10 cellular contexts compared by ENCODE assay signal in the genomic region with DNA sequence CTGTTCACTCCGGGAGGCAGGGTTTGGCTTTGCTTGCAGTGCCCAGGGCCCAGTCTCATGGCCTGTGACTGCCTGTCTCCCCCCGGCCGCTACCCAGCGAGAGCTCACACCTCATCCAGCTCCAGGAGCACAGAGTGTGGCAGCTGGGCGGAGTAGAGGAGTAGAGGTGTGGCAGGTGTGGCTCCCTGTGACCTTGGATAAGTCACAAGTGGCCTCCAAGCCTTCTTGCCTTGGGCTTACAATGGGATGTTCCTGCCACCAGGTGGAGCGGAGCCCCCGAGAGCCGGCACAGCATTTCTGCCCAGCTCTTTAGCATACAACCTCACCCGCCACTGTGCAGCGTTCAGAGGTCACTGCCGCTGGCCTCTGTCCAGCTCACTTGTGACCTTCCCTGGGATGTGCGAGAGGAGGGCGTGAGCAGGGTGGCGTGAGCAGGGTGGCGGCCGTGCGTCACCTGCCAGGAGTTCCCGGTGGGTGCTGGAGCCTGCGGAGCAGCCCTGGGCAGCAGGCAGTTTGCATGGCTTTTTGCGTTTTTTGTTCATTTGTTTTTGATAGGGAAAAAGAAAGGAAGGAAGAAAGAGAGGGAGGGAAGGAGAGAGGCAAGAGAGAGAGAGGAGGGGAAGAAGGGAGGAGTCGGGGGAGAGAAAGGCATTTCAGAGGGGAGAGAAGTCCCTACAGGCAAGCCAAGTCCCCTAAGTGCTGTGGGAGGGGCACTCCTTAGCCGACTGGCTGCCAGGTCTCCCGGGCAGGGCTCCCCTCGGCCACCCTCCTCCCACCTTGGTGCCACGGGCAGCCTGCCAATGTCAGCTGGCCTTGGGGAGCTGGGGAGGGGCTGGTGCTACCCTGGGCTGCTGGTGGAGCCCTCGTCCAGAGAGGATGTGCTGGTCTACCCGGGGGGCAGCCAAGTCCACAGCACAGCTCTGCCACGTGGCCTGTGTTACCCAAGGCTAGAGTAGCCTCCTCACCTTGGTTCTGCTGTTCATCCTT. TPM values are rescaled to one million over a fixed set of nuclear protein-coding genes. Genes with fewer than 3 reads are reported as not detected.
DNase-seq lines count a peak whose midpoint lies in the region; ATAC-seq and TF ChIP-seq lines count a peak whose summit lies in the region.
"Had no signal": no experiment of that assay in that cellular context is flagged by ENCODE, and none has a peak within 500 bp of the region (broad histone marks: within the 10 kb centered on the region; RNA-seq: fewer than 3 reads in every experiment).

No MANE protein-coding gene starts in this region.

- H3K4me3 ChIP-seq in fibroblast of villous mesenchyme (ENCODE audit: low read depth, low read length), result no peak overlapping the region
- no peak overlapping the region for H3K4me3 ChIP-seq in neuronal stem cell (ENCODE audit: low read length in 2 of 2)

- peaks cover 0 to 1% of the 10 kb centered on the region in 2 donors for H3K9me3 ChIP-seq in neuronal stem cell (replicated peaks in 1 of 2; ENCODE audit: control insufficient read depth in 2 of 2, insufficient read depth in 1 of 2, low read depth in 1 of 2, low read length in 2 of 2)

- no peak overlapping the region for H4K8ac ChIP-seq in neuronal stem cell (ENCODE audit: low read depth, low read length)

- H2AK5ac ChIP-seq in neuronal stem cell (ENCODE audit: low read depth, low read length), result peak overlapping the region; percentile 61

- H3K4me2 ChIP-seq in neuronal stem cell (ENCODE audit: insufficient read depth, low read length, poor library complexity, severe bottlenecking), result no peak overlapping the region

- H3K79me1 ChIP-seq in neuronal stem cell (ENCODE audit: low read depth, low read length), result no peaks in the 10 kb centered on the region

- H3K27ac ChIP-seq in neuronal stem cell (replicated peaks; ENCODE audit: low read length), result no peak overlapping the region

- H3K14ac ChIP-seq in neuronal stem cell (ENCODE audit: low read length), result peak overlapping the region; percentile 89

- H4K91ac ChIP-seq in neuronal stem cell (ENCODE audit: low read depth, low read length, poor library complexity), result no peak overlapping the region

- no peak overlapping the region for H3K4ac ChIP-seq in neuronal stem cell (ENCODE audit: low read length)

- no peak overlapping the region for H3K9ac ChIP-seq in neuronal stem cell (ENCODE audit: low read depth, low read length, poor library complexity)

- no peak overlapping the region for H2BK120ac ChIP-seq in neuronal stem cell (ENCODE audit: low read depth, low read length)

- no peak for ATAC-seq in HG02870 (IDR thresholded peaks at IDR 0.05; ENCODE audit: unreplicated experiment)

- peak overlapping the region; percentile 59 for H2AFZ ChIP-seq in neuronal stem cell (ENCODE audit: low read length)

- H3K23ac ChIP-seq in neuronal stem cell (ENCODE audit: low read depth, low read length, poor library complexity), result peak overlapping the region; percentile 85

- H3K4me1 ChIP-seq in neuronal stem cell (ENCODE audit: control insufficient read depth in 2 of 2, insufficient read depth in 1 of 2, low read depth in 1 of 2, low read length in 2 of 2), result no peaks in the 10 kb centered on the region

- peak overlapping the region; percentile 78 for H3K18ac ChIP-seq in neuronal stem cell (ENCODE audit: low read length)

- peak overlapping the region; percentile 84 for H2BK12ac ChIP-seq in neuronal stem cell (ENCODE audit: low read length)

- peak overlapping the region; percentile 75 for H2BK5ac ChIP-seq in neuronal stem cell (ENCODE audit: low read length)

- WGBS in neuronal stem cell (ENCODE audit: extremely low coverage in 2 of 2, insufficient read length in 2 of 2, insufficient replicate concordance in 1 of 2), 2 donors, result no CpG with 5 or more reads among the region's 28 CpGs

- TF ChIP-seq CTCF in fibroblast of villous mesenchyme (IDR thresholded peaks at IDR 0.05; ENCODE audit: insufficient read depth, low read depth, low read length), result peak; percentile 11

- H2BK15ac ChIP-seq in neuronal stem cell (ENCODE audit: low read length), result peak overlapping the region; percentile 26

- no peaks in the 10 kb centered on the region for H3K36me3 ChIP-seq in neuronal stem cell (replicated peaks in 1 of 2; ENCODE audit: control insufficient read depth in 2 of 2, insufficient read depth in 2 of 2, low read length in 2 of 2)

- no peaks in the 10 kb centered on the region for H3K27me3 ChIP-seq in neuronal stem cell (ENCODE audit: control insufficient read depth in 3 of 3, insufficient read depth in 3 of 3, low read depth in 1 of 3, low read length in 3 of 3)

- DNase-seq in DMS79 treated with DMSO at 0.1 percent for 48 hours (lab: John Stamatoyannopoulos, UW), result peak; percentile 40
- DNase-seq in NCI-H460 (ENCODE audit: extremely low read depth, low read depth), result peak; percentile 47
- no peak for DNase-seq in fibroblast of villous mesenchyme (ENCODE audit: low read depth)
- no peak for DNase-seq in neuronal stem cell (ENCODE audit: low spot score)
- no peak for DNase-seq in stimulated activated CD4-positive, alpha-beta T cell treated with anti-CD3 and anti-CD28 coated beads, Interleukin-1b, Interleukin-23, amount 100 ng/mL, for 48 hours
- DNase-seq in putamen (ENCODE audit: low spot score), result no peak
- DNase-seq in T-helper 1 cell, result no peak

RNA-seq across cellular contexts. Expression of a gene that starts 42.6 kb away (rescaled TPM):
- total RNA-seq in NCI-H460 (2014; rRNA removed; shearing (Covaris generic)), result not detected in 2 replicates
- polyA plus RNA-seq in NCI-H460 (2014; cell fraction: nucleus; rRNA removed), result not detected in 2 replicates
- not detected in 2 replicates for total RNA-seq in fibroblast of villous mesenchyme
- polyA plus RNA-seq in neuronal stem cell (2013, experiment 1 of 2), result not detected
- 0.10 TPM for polyA plus RNA-seq in neuronal stem cell (2013, experiment 2 of 2)
- total RNA-seq: SK-MEL-5 had no signal
- polyA plus RNA-seq: adipose tissue had no signal

Comparison
In these comparisons a context has a peak if more than half of its experiments do, and no peak if none do; other contexts are left out.
1. DNase-seq: peak in DMS79 treated with DMSO at 0.1 percent for 48 hours (single experiment) and NCI-H460 (single experiment); none in fibroblast of villous mesenchyme (single experiment), neuronal stem cell (single experiment), stimulated activated CD4-positive, alpha-beta T cell treated with anti-CD3 and anti-CD28 coated beads, Interleukin-1b, Interleukin-23, amount 100 ng/mL, for 48 hours (single experiment), putamen (single experiment) and T-helper 1 cell (0 of 5).